18 cellular contexts compared by ENCODE assay signal in the genomic region with DNA sequence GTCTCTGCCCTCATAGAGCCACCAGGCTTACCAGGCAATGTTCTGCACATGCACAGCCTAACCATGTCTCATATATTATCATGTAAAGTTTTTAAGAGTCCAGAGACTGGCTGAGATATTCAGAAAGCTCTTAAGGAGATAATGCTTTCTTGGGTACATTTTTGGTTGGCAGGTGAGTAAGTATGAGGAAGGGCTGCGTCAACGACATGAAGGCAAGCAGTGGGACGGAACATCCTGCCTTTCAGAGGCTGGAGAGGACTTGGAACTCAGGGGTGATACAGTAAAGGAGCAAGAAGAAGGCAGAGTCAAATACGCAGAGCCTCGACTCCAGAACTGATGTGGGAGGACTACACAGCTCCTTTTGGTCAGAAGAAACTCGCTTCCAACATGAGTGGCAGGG.
DNase-seq lines count a peak whose midpoint lies in the region; ATAC-seq and TF ChIP-seq lines count a peak whose summit lies in the region.
"Had no signal": no experiment of that assay in that cellular context is flagged by ENCODE, and none has a peak within 500 bp of the region (broad histone marks: within the 10 kb centered on the region; RNA-seq: fewer than 3 reads in every experiment).

No MANE protein-coding gene starts in this region.

- H3K9me3 ChIP-seq in HCT116 (ENCODE audit: control insufficient read depth in 1 of 2, insufficient read depth in 1 of 2, low read depth in 1 of 2, low read length in 2 of 2) (no peaks in the 10 kb centered on the region), esophagus muscularis mucosa (no peaks in the 10 kb centered on the region)
- H3K9me3 ChIP-seq: A549 had no signal

- H3K27me3 ChIP-seq in HCT116 (ENCODE audit: insufficient read depth, low read length) (no peaks in the 10 kb centered on the region), esophagus muscularis mucosa (no peaks in the 10 kb centered on the region)

- H3K4me1 ChIP-seq in HCT116 (ENCODE audit: control insufficient read depth in 1 of 2, insufficient read depth in 2 of 2, low read length in 2 of 2) (peaks cover 0 to 14% of the 10 kb centered on the region in 2 experiments; a peak in 1 of 4 replicates), esophagus muscularis mucosa (peaks cover 0 to 5% (median 2%) of the 10 kb centered on the region in 4 donors)

- H4K20me1 ChIP-seq in HCT116 (ENCODE audit: insufficient read depth) = peaks cover 39% of the 10 kb centered on the region

- no peak for TF ChIP-seq RAD21 in HCT116 (IDR thresholded peaks at IDR 0.05; ENCODE audit: low read depth)

- TF ChIP-seq EP300 in esophagus muscularis mucosa (IDR thresholded peaks at IDR 0.05) = no peak

- 95% methylated on average over 6 of the region's 6 CpGs for WGBS in esophagus muscularis mucosa

- H3K4me3 ChIP-seq in HCT116 (replicated peaks in 1 of 2; ENCODE audit: low read depth in 1 of 2, low read length in 2 of 2) (no peak overlapping the region), esophagus muscularis mucosa (no peak overlapping the region)
- H3K4me3 ChIP-seq: A549, GM23338 had no signal

- no peak for TF ChIP-seq POLR2A in HCT116 (IDR thresholded peaks at IDR 0.05; ENCODE audit: borderline replicate concordance, extremely low read depth, insufficient read depth, insufficient read length)
- TF ChIP-seq POLR2A in esophagus muscularis mucosa (IDR thresholded peaks at IDR 0.05; ENCODE audit: low read depth) = no peak

- DNase-seq in HCT116 (ENCODE audit: low read depth, low spot score) (no peak), RWPE1 (ENCODE audit: low spot score) (no peak), esophagus muscularis mucosa (ENCODE audit: extremely low spot score) (peak; percentile 88), mucosa of gallbladder (ENCODE audit: low spot score) (no peak), activated gamma-delta T cell (lab: John Stamatoyannopoulos, UW) (no peak), HUDEP-2 (lab: John Stamatoyannopoulos, UW; ENCODE audit: unreplicated experiment in 76 of 76) (no peak)
- DNase-seq: 8988T; C1 segment of cervical spinal cord; Calu3; CD4-positive, alpha-beta memory T cell; COR-L47; DMS53; DMS79 treated with DMSO at 0.1 percent for 48 hours; GF-D8; H9; HFFc6 had no signal

- TF ChIP-seq CTCF in HCT116 (IDR thresholded peaks at IDR 0.05 in 2 of 3, conservative IDR thresholded peaks at IDR 0.05 in 1 of 3; ENCODE audit: borderline replicate concordance in 1 of 3, insufficient read depth in 1 of 3, low read depth in 2 of 3, low read length in 2 of 3) = no peak
- no peak for TF ChIP-seq CTCF in RWPE1 (conservative IDR thresholded peaks at IDR 0.05; ENCODE audit: low read depth)
- TF ChIP-seq CTCF in esophagus muscularis mucosa (IDR thresholded peaks at IDR 0.05) = no peak

- RAD21 ChIA-PET in HCT116 (lab: Charles Lee; ENCODE audit: low non-redundant PET in 1 of 2, low total read pairs in 2 of 2, uncharacterized antibody in 2 of 2, unreplicated experiment in 2 of 2) = no interaction called here

- intact Hi-C loops in HCT116 (cut with micrococcal nuclease) = no loop called here
- intact Hi-C loops in esophagus muscularis mucosa (cut with DNase I) = no loop called here

- H3K27ac ChIP-seq in HCT116 (ENCODE audit: low read depth, low read length) (peak overlapping the region; percentile 7; the same call in 1 of the 2 replicates), RWPE1 (peak overlapping the region; percentile 18), esophagus muscularis mucosa (replicated peaks in 1 of 4) (no peak overlapping the region)
- H3K27ac ChIP-seq: A549 had no signal

- CTCF ChIA-PET in HCT116 (lab: Charles Lee) = no interaction called here
- CTCF ChIA-PET in RWPE1 (lab: Yijun Ruan, JAX) = interaction anchor here (0.6 kb wide), 1 partner anchor 1086 kb away, joined by 4 read pairs; no protein-coding TSS in a partner anchor

- no peaks in the 10 kb centered on the region for H3K9me2 ChIP-seq in HCT116 (ENCODE audit: insufficient read depth)

- no peak overlapping the region for H3K9ac ChIP-seq in HCT116 (ENCODE audit: low read length)

- H3K4me2 ChIP-seq in HCT116 (ENCODE audit: low read length) = no peak overlapping the region
- H3K4me2 ChIP-seq: A549, GM23338 had no signal

- ATAC-seq in HCT116 = peak; percentile 13; the same call in 1 of the 2 replicates
- ATAC-seq: A549, GM23338 had no signal

- POLR2A ChIA-PET in HCT116 (lab: Charles Lee) = no interaction called here
- POLR2A ChIA-PET in RWPE1 (lab: Yijun Ruan, JAX; ENCODE audit: low non-redundant PET) = no interaction called here

- peaks cover 93% of the 10 kb centered on the region for H3K79me2 ChIP-seq in HCT116 (ENCODE audit: insufficient read depth, low read length)

- no peak overlapping the region for H2AFZ ChIP-seq in HCT116 (ENCODE audit: low read depth, low read length, poor library complexity, severe bottlenecking)
- H2AFZ ChIP-seq: GM23338 had no signal

- BruUV-seq in HCT116 (replicated peaks; lab: Mats Ljungman, UMichigan) = no TSS peak

- H3K36me3 ChIP-seq in HCT116 (ENCODE audit: control insufficient read depth in 1 of 2, insufficient read depth in 2 of 2, low read length in 2 of 2) = peaks cover 77 to 89% of the 10 kb centered on the region in 2 experiments
- peaks cover 12 to 69% (median 52%) of the 10 kb centered on the region in 4 donors for H3K36me3 ChIP-seq in esophagus muscularis mucosa

TF ChIP-seq in HCT116, 20 proteins besides CTCF, POLR2A, EP300 and RAD21:
- TF ChIP-seq YY1 (IDR thresholded peaks at IDR 0.05; ENCODE audit: extremely low read depth, insufficient replicate concordance, low read depth, low read length) (no peak), POLR2AphosphoS5 (IDR thresholded peaks at IDR 0.05; ENCODE audit: low read depth, low read length) (no peak), ZFX (IDR thresholded peaks at IDR 0.05) (no peak), ELF1 (IDR thresholded peaks at IDR 0.05; ENCODE audit: borderline replicate concordance, low read depth) (no peak), TCF7L2 (IDR thresholded peaks at IDR 0.05; ENCODE audit: borderline replicate concordance, extremely low read depth, insufficient read depth, insufficient read length) (no peak)
- TF ChIP-seq, protein P1, sequence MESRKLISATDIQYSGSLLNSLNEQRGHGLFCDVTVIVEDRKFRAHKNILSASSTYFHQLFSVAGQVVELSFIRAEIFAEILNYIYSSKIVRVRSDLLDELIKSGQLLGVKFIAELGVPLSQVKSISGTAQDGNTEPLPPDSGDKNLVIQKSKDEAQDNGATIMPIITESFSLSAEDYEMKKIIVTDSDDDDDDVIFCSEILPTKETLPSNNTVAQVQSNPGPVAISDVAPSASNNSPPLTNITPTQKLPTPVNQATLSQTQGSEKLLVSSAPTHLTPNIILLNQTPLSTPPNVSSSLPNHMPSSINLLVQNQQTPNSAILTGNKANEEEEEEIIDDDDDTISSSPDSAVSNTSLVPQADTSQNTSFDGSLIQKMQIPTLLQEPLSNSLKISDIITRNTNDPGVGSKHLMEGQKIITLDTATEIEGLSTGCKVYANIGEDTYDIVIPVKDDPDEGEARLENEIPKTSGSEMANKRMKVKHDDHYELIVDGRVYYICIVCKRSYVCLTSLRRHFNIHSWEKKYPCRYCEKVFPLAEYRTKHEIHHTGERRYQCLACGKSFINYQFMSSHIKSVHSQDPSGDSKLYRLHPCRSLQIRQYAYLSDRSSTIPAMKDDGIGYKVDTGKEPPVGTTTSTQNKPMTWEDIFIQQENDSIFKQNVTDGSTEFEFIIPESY (IDR thresholded peaks at IDR 0.05; ENCODE audit: extremely low read depth, insufficient replicate concordance, low read length) = no peak

Comparison
In these comparisons a context has a peak if more than half of its experiments do, and no peak if none do; other contexts are left out.
1. H3K27ac ChIP-seq: peak in HCT116 (single experiment) and RWPE1 (single experiment); none in esophagus muscularis mucosa (0 of 4).